ENCODE assay signal across 19 cellular contexts in the genomic region with DNA sequence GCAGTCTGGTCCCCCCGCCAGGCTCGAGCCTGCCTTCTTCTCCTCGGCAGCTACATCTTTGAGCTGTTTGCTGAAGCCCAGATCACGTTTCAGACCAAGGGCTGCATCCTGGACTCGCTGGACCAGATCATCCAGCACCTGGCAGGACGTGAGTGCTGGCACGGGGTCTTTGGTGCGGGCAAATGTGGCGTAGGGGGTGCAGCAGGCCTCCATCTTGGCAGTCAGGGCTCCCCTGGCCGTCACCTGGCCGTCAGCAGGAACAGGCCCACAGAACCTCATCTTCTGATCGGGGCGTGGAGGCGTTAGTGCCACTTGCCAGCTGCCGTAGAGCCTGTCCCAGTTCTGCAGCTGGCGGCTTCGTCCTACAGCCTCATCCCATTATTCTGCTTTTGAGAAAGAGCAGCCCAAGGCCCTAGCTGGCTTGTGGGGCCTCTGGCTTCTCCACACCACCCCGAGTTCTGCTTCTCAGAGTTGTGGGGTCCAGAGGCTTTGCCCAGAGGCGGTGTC. TPM values are rescaled to one million over a fixed set of nuclear protein-coding genes. Genes with fewer than 3 reads are reported as not detected.
DNase-seq lines count a peak whose midpoint lies in the region; ATAC-seq and TF ChIP-seq lines count a peak whose summit lies in the region.
"Had no signal": no experiment of that assay in that cellular context is flagged by ENCODE, and none has a peak within 500 bp of the region (broad histone marks: within the 10 kb centered on the region; RNA-seq: fewer than 3 reads in every experiment).

No MANE protein-coding gene starts in this region.

- H2BK15ac ChIP-seq in H9 (ENCODE audit: low read depth, low read length) (no peak overlapping the region), neuronal stem cell (ENCODE audit: low read length) (no peak overlapping the region)

- no peaks in the 10 kb centered on the region; a peak in 1 of 5 replicates for H3K9me3 Mint-ChIP-seq in H9
- H3K9me3 Mint-ChIP-seq in activated T-helper 17 cell treated with anti-CD3 and anti-CD28 coated beads, Interleukin-2, amount 50 U/mL, for 72 hours: no peaks in the 10 kb centered on the region
- H3K9me3 Mint-ChIP-seq: HFFc6 had no signal

- H3K9ac ChIP-seq in H9 (ENCODE audit: extremely low read depth, insufficient read length, low read length) (no peak overlapping the region), neuronal stem cell (ENCODE audit: low read depth, low read length, poor library complexity) (no peak overlapping the region), smooth muscle cell (ENCODE audit: low read depth) (no peak overlapping the region)

- H2BK5ac ChIP-seq in H9 (ENCODE audit: insufficient read length, low read length): no peak overlapping the region
- no peak overlapping the region for H2BK5ac ChIP-seq in neuronal stem cell (ENCODE audit: low read length)

- H3K36me3 Mint-ChIP-seq in H9 (ENCODE audit: insufficient read depth in 1 of 3, low read depth in 3 of 3): peaks cover 12 to 26% (median 26%) of the 10 kb centered on the region in 3 experiments; a peak in 6 of 7 replicates
- peaks cover 32% of the 10 kb centered on the region for H3K36me3 Mint-ChIP-seq in activated T-helper 17 cell treated with anti-CD3 and anti-CD28 coated beads, Interleukin-2, amount 50 U/mL, for 72 hours (ENCODE audit: low read depth)

- H2BK120ac ChIP-seq in H9 (ENCODE audit: low read depth, low read length, poor library complexity, severe bottlenecking) (no peak overlapping the region), neuronal stem cell (ENCODE audit: low read depth, low read length) (no peak overlapping the region)

- H3K4me1 ChIP-seq in H9 (ENCODE audit: insufficient read depth, low read length) (no peaks in the 10 kb centered on the region), neuronal stem cell (ENCODE audit: control insufficient read depth in 2 of 2, insufficient read depth in 1 of 2, low read depth in 1 of 2, low read length in 2 of 2) (peaks cover 0 to 2% of the 10 kb centered on the region in 2 donors), smooth muscle cell (ENCODE audit: low read depth) (no peaks in the 10 kb centered on the region)

- no peak overlapping the region for H4K8ac ChIP-seq in H9 (replicated peaks; ENCODE audit: insufficient read length, low read depth, low read length)
- no peak overlapping the region for H4K8ac ChIP-seq in neuronal stem cell (ENCODE audit: low read depth, low read length)

- H3K23ac ChIP-seq in H9 (ENCODE audit: insufficient read length, low read depth, low read length): no peak overlapping the region
- H3K23ac ChIP-seq in neuronal stem cell (ENCODE audit: low read depth, low read length, poor library complexity): peak overlapping the region; percentile 52

- no peak overlapping the region for H3K4me3 Mint-ChIP-seq in H9
- H3K4me3 Mint-ChIP-seq in activated T-helper 17 cell treated with anti-CD3 and anti-CD28 coated beads, Interleukin-2, amount 50 U/mL, for 72 hours: no peak overlapping the region
- H3K4me3 Mint-ChIP-seq: B cell, HFFc6 had no signal

- H3K79me2 ChIP-seq in H9 (ENCODE audit: insufficient read depth, low read length) (no peaks in the 10 kb centered on the region), smooth muscle cell (ENCODE audit: low read depth) (no peaks in the 10 kb centered on the region)

- no peak overlapping the region for H3K18ac ChIP-seq in H9 (ENCODE audit: insufficient read length, low read depth, low read length)
- no peak overlapping the region for H3K18ac ChIP-seq in neuronal stem cell (ENCODE audit: low read length)

- H3K14ac ChIP-seq in H9 (ENCODE audit: insufficient read depth, low read length) (no peak overlapping the region; the same call in 1 of the 2 replicates), neuronal stem cell (ENCODE audit: low read length) (peak overlapping the region; percentile 38)

- H4K91ac ChIP-seq in H9 (ENCODE audit: insufficient read length, low read depth, low read length): no peak overlapping the region
- no peak overlapping the region for H4K91ac ChIP-seq in neuronal stem cell (ENCODE audit: low read depth, low read length, poor library complexity)

- H3K27ac ChIP-seq in H9 (ENCODE audit: insufficient read length, low read depth, low read length) (no peak overlapping the region), neuronal stem cell (replicated peaks; ENCODE audit: low read length) (no peak overlapping the region), smooth muscle cell (ENCODE audit: low read depth) (no peak overlapping the region)
- H3K27ac ChIP-seq: SJCRH30 had no signal

- peak overlapping the region in 2 of 3 experiments; percentile 76 to 77; a peak in 2 of 7 replicates for H3K27ac Mint-ChIP-seq in H9
- H3K27ac Mint-ChIP-seq in activated T-helper 17 cell treated with anti-CD3 and anti-CD28 coated beads, Interleukin-2, amount 50 U/mL, for 72 hours: peak overlapping the region; percentile 36
- H3K27ac Mint-ChIP-seq: B cell, HFFc6 had no signal

- H2BK12ac ChIP-seq in H9 (ENCODE audit: insufficient read length, low read depth, low read length): no peak overlapping the region
- no peak overlapping the region for H2BK12ac ChIP-seq in neuronal stem cell (ENCODE audit: low read length)

- H3K23me2 ChIP-seq in H9 (ENCODE audit: insufficient read length, low read depth, low read length, poor library complexity, severe bottlenecking): no peaks in the 10 kb centered on the region

- no peak for TF ChIP-seq CTCF in H9 (conservative IDR thresholded peaks at IDR 0.05)
- no peak for TF ChIP-seq CTCF in smooth muscle cell (IDR thresholded peaks at IDR 0.05; ENCODE audit: borderline replicate concordance, insufficient read depth, poor library complexity, severe bottlenecking)

- H3K4me2 ChIP-seq in H9 (ENCODE audit: insufficient read depth, insufficient read length, low read length): no peak overlapping the region
- no peak overlapping the region for H3K4me2 ChIP-seq in neuronal stem cell (ENCODE audit: insufficient read depth, low read length, poor library complexity, severe bottlenecking)
- no peak overlapping the region for H3K4me2 ChIP-seq in smooth muscle cell

- no peak overlapping the region for H3K56ac ChIP-seq in H9 (ENCODE audit: insufficient read length, low read depth, low read length)

- H4K5ac ChIP-seq in H9 (ENCODE audit: insufficient read length, low read depth, low read length): no peak overlapping the region

- H4K20me1 ChIP-seq in H9 (ENCODE audit: control insufficient read depth, insufficient read depth, insufficient read length): no peaks in the 10 kb centered on the region
- no peaks in the 10 kb centered on the region for H4K20me1 ChIP-seq in smooth muscle cell (ENCODE audit: low read depth)

- no peak overlapping the region for H2BK20ac ChIP-seq in H9 (ENCODE audit: low read depth, low read length, poor library complexity, severe bottlenecking)

- H2AFZ ChIP-seq in H9 (ENCODE audit: low read length): no peak overlapping the region
- no peak overlapping the region for H2AFZ ChIP-seq in neuronal stem cell (ENCODE audit: low read length)
- no peak overlapping the region for H2AFZ ChIP-seq in smooth muscle cell (ENCODE audit: low read depth)

- H3K4me1 Mint-ChIP-seq in H9: no peaks in the 10 kb centered on the region
- H3K4me1 Mint-ChIP-seq in activated T-helper 17 cell treated with anti-CD3 and anti-CD28 coated beads, Interleukin-2, amount 50 U/mL, for 72 hours: no peaks in the 10 kb centered on the region
- H3K4me1 Mint-ChIP-seq: B cell had no signal

- no peak overlapping the region for H3T11ph ChIP-seq in H9 (ENCODE audit: low read length)

- DNase-seq in H9 (no peak), neuronal stem cell (ENCODE audit: low spot score) (no peak), amniotic stem cell (lab: John Stamatoyannopoulos, UW) (no peak), smooth muscle cell (lab: John Stamatoyannopoulos, UW; ENCODE audit: unreplicated experiment) (no peak)
- DNase-seq: DMS 273 treated with DMSO at 0.1 percent for 48 hours, DND-41, HFFc6, MM.1S, NCI-H1092, NCI-H1436 treated with DMSO at 0.1 percent for 48 hours, NCI-H2029 treated with DMSO at 0.1 percent for 48 hours, NCI-H2171, NCI-H526, PC-3, SJCRH30 had no signal

- no peaks in the 10 kb centered on the region for H3K27me3 Mint-ChIP-seq in H9 (ENCODE audit: low read depth)
- no peaks in the 10 kb centered on the region for H3K27me3 Mint-ChIP-seq in activated T-helper 17 cell treated with anti-CD3 and anti-CD28 coated beads, Interleukin-2, amount 50 U/mL, for 72 hours
- H3K27me3 Mint-ChIP-seq: B cell had no signal

- WGBS in H9 (ENCODE audit: extremely low coverage, insufficient read length, low lambda C conversion rate): no CpG with 5 or more reads among the region's 19 CpGs
- WGBS in neuronal stem cell (ENCODE audit: extremely low coverage in 2 of 2, insufficient read length in 2 of 2, insufficient replicate concordance in 1 of 2), 2 donors: no CpG with 5 or more reads among the region's 19 CpGs
- WGBS in smooth muscle cell (ENCODE audit: low lambda C conversion rate): 96% methylated on average over 19 of the region's 19 CpGs

- no peak overlapping the region for H2AK5ac ChIP-seq in H9 (ENCODE audit: insufficient read length, low read length)
- H2AK5ac ChIP-seq in neuronal stem cell (ENCODE audit: low read depth, low read length): no peak overlapping the region

- H3K27me3 ChIP-seq in H9 (ENCODE audit: insufficient read depth, low read length) (no peaks in the 10 kb centered on the region), neuronal stem cell (ENCODE audit: control insufficient read depth in 3 of 3, insufficient read depth in 3 of 3, low read depth in 1 of 3, low read length in 3 of 3) (no peaks in the 10 kb centered on the region), smooth muscle cell (ENCODE audit: low read depth) (no peaks in the 10 kb centered on the region)
- H3K27me3 ChIP-seq: SJCRH30 had no signal

- H3K79me1 ChIP-seq in H9 (ENCODE audit: insufficient read depth, low read depth, low read length, poor library complexity, severe bottlenecking): no peaks in the 10 kb centered on the region
- H3K79me1 ChIP-seq in neuronal stem cell (ENCODE audit: low read depth, low read length): peaks cover 4% of the 10 kb centered on the region

- no peak for ATAC-seq in activated T-helper 17 cell treated with anti-CD3 and anti-CD28 coated beads, Interleukin-2, amount 50 U/mL, for 72 hours (replicated peaks)
- ATAC-seq in GM21447 (IDR thresholded peaks at IDR 0.05; ENCODE audit: unreplicated experiment): no peak
- ATAC-seq: PC-3 had no signal

- H3F3A ChIP-seq in smooth muscle cell (ENCODE audit: low read depth): peaks cover 6% of the 10 kb centered on the region

- H3K36me3 ChIP-seq in neuronal stem cell (replicated peaks in 1 of 2; ENCODE audit: control insufficient read depth in 2 of 2, insufficient read depth in 2 of 2, low read length in 2 of 2) (peaks cover 4 to 64% of the 10 kb centered on the region in 2 donors), smooth muscle cell (ENCODE audit: low read depth) (no peaks in the 10 kb centered on the region)

- H3K9me3 ChIP-seq in H9 (ENCODE audit: control insufficient read depth, low read depth, low read length) (no peaks in the 10 kb centered on the region), neuronal stem cell (replicated peaks in 1 of 2; ENCODE audit: control insufficient read depth in 2 of 2, insufficient read depth in 1 of 2, low read depth in 1 of 2, low read length in 2 of 2) (peaks cover 0 to 3% of the 10 kb centered on the region in 2 donors), smooth muscle cell (replicated peaks; ENCODE audit: low read depth) (no peaks in the 10 kb centered on the region)
- H3K9me3 ChIP-seq: SJCRH30 had no signal

- peak overlapping the region in 1 of 2 donors; percentile 34 for H3K4me3 ChIP-seq in neuronal stem cell (ENCODE audit: low read length in 2 of 2)
- no peak overlapping the region for H3K4me3 ChIP-seq in smooth muscle cell
- H3K4me3 ChIP-seq: SJCRH30 had no signal

- H3K4ac ChIP-seq in H9 (ENCODE audit: low read depth, low read length): no peak overlapping the region
- H3K4ac ChIP-seq in neuronal stem cell (ENCODE audit: low read length): no peak overlapping the region

RNA-seq across cellular contexts. Expression of a gene that starts 16.6 kb away (rescaled TPM):
- 0.86 TPM in 1 of 2 replicates, not detected in the other for total RNA-seq in H9 (2021)
- not detected for total RNA-seq in activated T-helper 17 cell treated with anti-CD3 and anti-CD28 coated beads, Interleukin-2, amount 50 U/mL, for 72 hours
- 0.70 TPM for polyA plus RNA-seq in neuronal stem cell (2013, experiment 1 of 2)
- 0.90 TPM for polyA plus RNA-seq in neuronal stem cell (2013, experiment 2 of 2)
- 9.2 and 13.1 TPM in 2 replicates for total RNA-seq in smooth muscle cell
- 13.1 and 17.1 TPM in 2 replicates for polyA plus RNA-seq in smooth muscle cell
- total RNA-seq: B cell, G401 had no signal

RNA-seq across cellular contexts. Expression of a gene that starts 21.7 kb away (rescaled TPM):
- total RNA-seq in H9 (2021): 33.4 and 36.5 TPM in 2 replicates
- 10 to 100 TPM; 41.8 to 51.8 TPM for total RNA-seq in activated T-helper 17 cell treated with anti-CD3 and anti-CD28 coated beads, Interleukin-2, amount 50 U/mL, for 72 hours
- 5.1 TPM for polyA plus RNA-seq in neuronal stem cell (2013, experiment 1 of 2)
- 5.1 TPM for polyA plus RNA-seq in neuronal stem cell (2013, experiment 2 of 2)
- total RNA-seq in smooth muscle cell: 14.2 and 33.0 TPM in 2 replicates
- 10.4 and 12.2 TPM in 2 replicates for polyA plus RNA-seq in smooth muscle cell

RNA-seq across cellular contexts. Expression of a gene that starts 26.6 kb away (rescaled TPM):
- total RNA-seq in H9 (2021): 54.0 and 58.4 TPM in 2 replicates
- total RNA-seq in activated T-helper 17 cell treated with anti-CD3 and anti-CD28 coated beads, Interleukin-2, amount 50 U/mL, for 72 hours: 10 to 100 TPM; 15.1 to 24.7 TPM
- 4.5 TPM for polyA plus RNA-seq in neuronal stem cell (2013, experiment 1 of 2)
- 4.6 TPM for polyA plus RNA-seq in neuronal stem cell (2013, experiment 2 of 2)
- 4.8 and 6.9 TPM in 2 replicates for total RNA-seq in smooth muscle cell
- 10.8 and 12.1 TPM in 2 replicates for polyA plus RNA-seq in smooth muscle cell

RNA-seq across cellular contexts. Expression of a gene that starts 27.9 kb away (rescaled TPM):
- total RNA-seq in H9 (2021): 39.5 and 42.7 TPM in 2 replicates
- total RNA-seq in activated T-helper 17 cell treated with anti-CD3 and anti-CD28 coated beads, Interleukin-2, amount 50 U/mL, for 72 hours: 10 to 100 TPM; 43.8 to 55.8 TPM
- polyA plus RNA-seq in neuronal stem cell (2013, experiment 1 of 2): 8.8 TPM
- 8.0 TPM for polyA plus RNA-seq in neuronal stem cell (2013, experiment 2 of 2)
- 11.8 and 27.4 TPM in 2 replicates for total RNA-seq in smooth muscle cell
- polyA plus RNA-seq in smooth muscle cell: 42.3 and 51.9 TPM in 2 replicates

RNA-seq across cellular contexts. Expression of a gene that starts 28.0 kb away (rescaled TPM):
- 25.5 and 27.6 TPM in 2 replicates for total RNA-seq in H9 (2021)
- total RNA-seq in activated T-helper 17 cell treated with anti-CD3 and anti-CD28 coated beads, Interleukin-2, amount 50 U/mL, for 72 hours: 10 to 100 TPM; 18.3 to 24.7 TPM
- polyA plus RNA-seq in neuronal stem cell (2013, experiment 1 of 2): 11.0 TPM
- polyA plus RNA-seq in neuronal stem cell (2013, experiment 2 of 2): 11.0 TPM
- total RNA-seq in smooth muscle cell: 8.3 and 13.8 TPM in 2 replicates
- polyA plus RNA-seq in smooth muscle cell: 32.3 and 36.2 TPM in 2 replicates
